In genomic region chr20:37527638-37528441, GRCh38 we compare ENCODE assay signal across 1 cellular context.
A peak's percentile ranks its signal among the peaks of the same experiment; 100 is the strongest.
TF ChIP-seq lines count a peak whose summit lies in the region.

Gene BLCAP (minus strand): TSS chr20:37527876. CDS start chr20:37519174, 8,702 bp downstream.

TF ChIP-seq in K562, 482 proteins besides CTCF, POLR2A, EP300 and RAD21 (continued from another document and continues in another):
- no peak for TF ChIP-seq HBP1 (CRISPR knock-in tag; IDR thresholded peaks at IDR 0.05)
- TF ChIP-seq SMAD3 (CRISPR knock-in tag; conservative IDR thresholded peaks at IDR 0.05) = 0 out of 2 replicates have a peak, but pooled peaks have one; percentile 57
- no peak for TF ChIP-seq ASH1L (IDR thresholded peaks at IDR 0.05; ENCODE audit: borderline replicate concordance, low read depth, partially characterized antibody)
- no peak for TF ChIP-seq MCM7 (IDR thresholded peaks at IDR 0.05)
- no peak for TF ChIP-seq DEAF1 (CRISPR knock-in tag; IDR thresholded peaks at IDR 0.05)
- no peak for TF ChIP-seq ZBED1 (IDR thresholded peaks at IDR 0.05)
- TF ChIP-seq MECOM (CRISPR knock-in tag; IDR thresholded peaks at IDR 0.05) = no peak
- TF ChIP-seq RBM22 (IDR thresholded peaks at IDR 0.05; ENCODE audit: low read depth, low read length, poor library complexity, severe bottlenecking) = no peak
- no peak for TF ChIP-seq GTF2E2 (tag; IDR thresholded peaks at IDR 0.05)
- 0 out of 2 replicates have a peak, but pooled peaks have one; percentile 22 for TF ChIP-seq ZNF197 (CRISPR knock-in tag; IDR thresholded peaks at IDR 0.05; ENCODE audit: low read depth)
- peak; percentile 34 for TF ChIP-seq HNRNPLL (IDR thresholded peaks at IDR 0.05; ENCODE audit: low read depth, low read length, poor library complexity, severe bottlenecking)
- TF ChIP-seq ZNF143 (CRISPR knock-in tag; IDR thresholded peaks at IDR 0.05) = no peak; the same call in 1 of the 2 replicates
- no peak for TF ChIP-seq ZNF12 (CRISPR knock-in tag; IDR thresholded peaks at IDR 0.05)
- no peak for TF ChIP-seq TCF15 (CRISPR knock-in tag; IDR thresholded peaks at IDR 0.05)
- no peak for TF ChIP-seq NR1H2 (CRISPR knock-in tag; IDR thresholded peaks at IDR 0.05)
- no peak for TF ChIP-seq TGIF2 (CRISPR knock-in tag; IDR thresholded peaks at IDR 0.05)
- TF ChIP-seq JUNB (CRISPR knock-in tag; conservative IDR thresholded peaks at IDR 0.05) = no peak
- TF ChIP-seq TAF1 (IDR thresholded peaks at IDR 0.05; ENCODE audit: control insufficient read depth, extremely low read depth, insufficient read depth, low read length, severe bottlenecking) = peak; percentile 46
- no peak for TF ChIP-seq AFF4 (CRISPR knock-in tag; IDR thresholded peaks at IDR 0.05)
- peak; percentile 67 for TF ChIP-seq NR2C1 (IDR thresholded peaks at IDR 0.05)
- TF ChIP-seq NR2C1 (tag; IDR thresholded peaks at IDR 0.05) = peak; percentile 55; the same call in 1 of the 2 replicates
- TF ChIP-seq PKNOX1 (IDR thresholded peaks at IDR 0.05) = no peak
- no peak for TF ChIP-seq MAFG (tag; conservative IDR thresholded peaks at IDR 0.05)
- TF ChIP-seq SP1 (CRISPR knock-in tag; IDR thresholded peaks at IDR 0.05) = peak; percentile 66
- no peak for TF ChIP-seq BRF1 (IDR thresholded peaks at IDR 0.05; ENCODE audit: borderline replicate concordance, extremely low read depth, insufficient read length)
- TF ChIP-seq NCOA2 (IDR thresholded peaks at IDR 0.05; ENCODE audit: partially characterized antibody in 2 of 2) = peak in 1 of 2 experiments; percentile 99
- no peak for TF ChIP-seq CREB5 (CRISPR knock-in tag; IDR thresholded peaks at IDR 0.05)
- TF ChIP-seq FOXP1 (CRISPR knock-in tag; IDR thresholded peaks at IDR 0.05) = 0 out of 2 replicates have a peak, but pooled peaks have one; percentile 50
- no peak for TF ChIP-seq TSHZ1 (CRISPR knock-in tag; IDR thresholded peaks at IDR 0.05)
- TF ChIP-seq HMGXB4 (CRISPR knock-in tag; IDR thresholded peaks at IDR 0.05) = no peak
- TF ChIP-seq RBBP5 (IDR thresholded peaks at IDR 0.05; ENCODE audit: borderline replicate concordance, insufficient read depth, low read length, poor library complexity, severe bottlenecking) = peak; percentile 97
- TF ChIP-seq IRF1 (CRISPR knock-in tag; IDR thresholded peaks at IDR 0.05; ENCODE audit: borderline replicate concordance) = no peak
- no peak for TF ChIP-seq RBM39 (optimal IDR thresholded peaks at IDR 0.05; ENCODE audit: low read depth, low read length)
- TF ChIP-seq EHMT2 (IDR thresholded peaks at IDR 0.05) = no peak
- no peak for TF ChIP-seq ETS2 (tag; IDR thresholded peaks at IDR 0.05; ENCODE audit: borderline replicate concordance, poor library complexity, severe bottlenecking)
- no peak for TF ChIP-seq ZNF174 (CRISPR knock-in tag; IDR thresholded peaks at IDR 0.05)
- no peak for TF ChIP-seq SMARCB1 (IDR thresholded peaks at IDR 0.05; ENCODE audit: insufficient read length, low read depth)
- no peak for TF ChIP-seq CEBPB (tag; IDR thresholded peaks at IDR 0.05)
- TF ChIP-seq KAT7 (CRISPR knock-in tag; IDR thresholded peaks at IDR 0.05; ENCODE audit: borderline replicate concordance) = no peak
- TF ChIP-seq DDX20 (tag; IDR thresholded peaks at IDR 0.05; ENCODE audit: low read depth) = no peak
- no peak for TF ChIP-seq ZNF324 (CRISPR knock-in tag; IDR thresholded peaks at IDR 0.05)
- 0 out of 2 replicates have a peak, but pooled peaks have one; percentile 18 for TF ChIP-seq GMEB1 (CRISPR knock-in tag; IDR thresholded peaks at IDR 0.05)
- peak; percentile 88 for TF ChIP-seq MAX (CRISPR knock-in tag; IDR thresholded peaks at IDR 0.05)
- no peak for TF ChIP-seq TARDBP (IDR thresholded peaks at IDR 0.05)
- TF ChIP-seq ELF4 (CRISPR knock-in tag; IDR thresholded peaks at IDR 0.05) = no peak
- no peak for TF ChIP-seq MLX (CRISPR knock-in tag; conservative IDR thresholded peaks at IDR 0.05)
- no peak for TF ChIP-seq FOS (IDR thresholded peaks at IDR 0.05; ENCODE audit: extremely low read depth, insufficient read length)
- TF ChIP-seq KHSRP (IDR thresholded peaks at IDR 0.05) = no peak
- no peak for TF ChIP-seq ZNF764 (CRISPR knock-in tag; IDR thresholded peaks at IDR 0.05; ENCODE audit: low read depth)
